ENCODE assay signal across 1 cellular context in genomic region chr2:231189571-231190495, GRCh38.
TF ChIP-seq lines count a peak whose summit lies in the region.

No MANE protein-coding gene starts in this region.

TF ChIP-seq in IMR-90, 13 proteins besides CTCF, POLR2A, EP300 and RAD21:
- TF ChIP-seq RCOR1 (IDR thresholded peaks at IDR 0.05; ENCODE audit: insufficient replicate concordance, low read length), result no peak
- TF ChIP-seq RFX5 (IDR thresholded peaks at IDR 0.05; ENCODE audit: low read depth, low read length), result no peak
- no peak for TF ChIP-seq BHLHE40 (IDR thresholded peaks at IDR 0.05; ENCODE audit: low read depth, low read length)
- no peak for TF ChIP-seq MXI1 (IDR thresholded peaks at IDR 0.05; ENCODE audit: borderline replicate concordance, low read depth, low read length)
- no peak for TF ChIP-seq NFE2L2 (IDR thresholded peaks at IDR 0.05; ENCODE audit: low read depth, low read length)
